ENCODE assay signal across 16 cellular contexts in genomic region chr9:109297899-109298298, GRCh38. TPM values are rescaled to one million over a fixed set of nuclear protein-coding genes. Genes with fewer than 3 reads are reported as not detected.
A peak's percentile ranks its signal among the peaks of the same experiment; 100 is the strongest.
DNase-seq lines count a peak whose midpoint lies in the region; ATAC-seq and TF ChIP-seq lines count a peak whose summit lies in the region.
"Had no signal": no experiment of that assay in that cellular context is flagged by ENCODE, and none has a peak within 500 bp of the region (broad histone marks: within the 10 kb centered on the region; RNA-seq: fewer than 3 reads in every experiment).

No MANE protein-coding gene starts in this region.

- H3K9me3 Mint-ChIP-seq in activated CD4-positive, alpha-beta T cell treated with anti-CD3 and anti-CD28 coated beads for 36 hours (ENCODE audit: low read depth) = no peaks in the 10 kb centered on the region
- H3K9me3 Mint-ChIP-seq in activated CD4-positive, alpha-beta T cell treated with anti-CD3 and anti-CD28 coated beads, Interleukin-2, amount 10 ng/mL, durations not matched to agents 7 days and 5 days = no peaks in the 10 kb centered on the region
- no peaks in the 10 kb centered on the region for H3K9me3 Mint-ChIP-seq in Calu3 (ENCODE audit: low read depth, unreplicated experiment)
- H3K9me3 Mint-ChIP-seq: activated T-helper 1 cell treated with anti-CD3 and anti-CD28 coated beads, Interleukin-12 subunit alpha, Interleukin-12 subunit beta, Interleukin-2, Interleukin-4 antibody, amounts not matched to agents 30 ng/mL and 10 ng/mL and 1 ng/mL, durations not matched to agents 14 hours and 24 hours and 36 hours had no signal

- H3K9me2 ChIP-seq in PC-9 (ENCODE audit: insufficient read depth) = no peaks in the 10 kb centered on the region

- BruUV-seq in PC-9 (replicated peaks; lab: Mats Ljungman, UMichigan) (no TSS peak), Calu3 (replicated peaks; lab: Mats Ljungman, UMichigan) (no TSS peak)

- H3K27me3 ChIP-seq in PC-9 (ENCODE audit: insufficient read depth, low read depth) = no peaks in the 10 kb centered on the region
- H3K27me3 ChIP-seq: ovary had no signal

- peaks cover 7% of the 10 kb centered on the region for H4K20me1 ChIP-seq in PC-9 (ENCODE audit: insufficient read depth)

- TF ChIP-seq CTCF in PC-9 (conservative IDR thresholded peaks at IDR 0.05) = no peak
- no peak for TF ChIP-seq CTCF in Calu3 (IDR thresholded peaks at IDR 0.05; ENCODE audit: unreplicated experiment)

- H3K4me3 Mint-ChIP-seq in activated CD4-positive, alpha-beta T cell treated with anti-CD3 and anti-CD28 coated beads for 36 hours = no peak overlapping the region
- H3K4me3 Mint-ChIP-seq in activated CD4-positive, alpha-beta T cell treated with anti-CD3 and anti-CD28 coated beads, Interleukin-2, amount 10 ng/mL, durations not matched to agents 7 days and 5 days = no peak overlapping the region
- H3K4me3 Mint-ChIP-seq in Calu3 (ENCODE audit: low read depth, unreplicated experiment) = no peak overlapping the region
- H3K4me3 Mint-ChIP-seq: activated T-helper 1 cell treated with anti-CD3 and anti-CD28 coated beads, Interleukin-12 subunit alpha, Interleukin-12 subunit beta, Interleukin-2, Interleukin-4 antibody, amounts not matched to agents 30 ng/mL and 10 ng/mL and 1 ng/mL, durations not matched to agents 14 hours and 24 hours and 36 hours had no signal

- intact Hi-C loops in activated CD4-positive, alpha-beta T cell treated with anti-CD3 and anti-CD28 coated beads for 36 hours (cut with DNase I, micrococcal nuclease) = no loop called here
- intact Hi-C loops in PC-9 (cut with micrococcal nuclease; ENCODE audit: unreplicated experiment) = no loop called here
- intact Hi-C loops in Calu3 (cut with micrococcal nuclease; ENCODE audit: unreplicated experiment) = no loop called here

- DNase-seq in activated CD4-positive, alpha-beta T cell treated with anti-CD3 and anti-CD28 coated beads for 36 hours = no peak
- DNase-seq in activated CD4-positive, alpha-beta T cell treated with anti-CD3 and anti-CD28 coated beads, Interleukin-2, amount 10 ng/mL, durations not matched to agents 7 days and 5 days = no peak
- DNase-seq in PC-9 = peak; percentile 41 to 98
- no peak for DNase-seq in stimulated activated naive CD8-positive, alpha-beta T cell treated with anti-CD3 and anti-CD28 coated beads, Interleukin-15, Interleukin-2, amounts not matched to agents 100 U/mL and 50 U/mL, for 24 hours
- no peak for DNase-seq in NCI-H2107 treated with DMSO at 0.1 percent for 48 hours (lab: John Stamatoyannopoulos, UW; ENCODE audit: unreplicated experiment)
- no peak for DNase-seq in medulla oblongata (ENCODE audit: extremely low spot score)
- DNase-seq in Calu3 = no peak
- DNase-seq: 8988T; activated CD4-positive, alpha-beta T cell treated with anti-CD3 and anti-CD28 coated beads for 4 hours; Caco-2; Karpas-422; midbrain; ovary; tibial artery had no signal

- ATAC-seq in activated CD4-positive, alpha-beta T cell treated with anti-CD3 and anti-CD28 coated beads for 36 hours = peak; percentile 19
- peak; percentile 92 for ATAC-seq in esophagus mucosa
- peak; percentile 28 for ATAC-seq in stimulated activated naive CD8-positive, alpha-beta T cell treated with anti-CD3 and anti-CD28 coated beads, Interleukin-15, Interleukin-2, amounts not matched to agents 100 U/mL and 50 U/mL, for 24 hours

- no peaks in the 10 kb centered on the region for H3K9me3 ChIP-seq in PC-9 (ENCODE audit: insufficient read depth, low read depth)
- H3K9me3 ChIP-seq: Caco-2, ovary, tibial artery had no signal

- H3K4me1 ChIP-seq in PC-9 (replicated peaks; ENCODE audit: insufficient read depth) = peaks cover 14% of the 10 kb centered on the region
- H3K4me1 ChIP-seq: Caco-2 had no signal

- peak overlapping the region; percentile 63 for H3K27ac ChIP-seq in PC-9
- H3K27ac ChIP-seq: ovary, tibial artery had no signal

- no peaks in the 10 kb centered on the region for H3K36me3 ChIP-seq in PC-9 (ENCODE audit: low read depth)
- H3K36me3 ChIP-seq: ovary, tibial artery had no signal

- peaks cover 30% of the 10 kb centered on the region; the same call in 1 of the 2 replicates for H3K79me2 ChIP-seq in PC-9 (ENCODE audit: low read depth)

- peaks cover 20% of the 10 kb centered on the region for H3F3A ChIP-seq in PC-9 (ENCODE audit: insufficient read depth, low read depth)

- H3K4me2 ChIP-seq in PC-9 = peak overlapping the region; percentile 46; the same call in 1 of the 2 replicates

- no peaks in the 10 kb centered on the region for H3K36me3 Mint-ChIP-seq in activated CD4-positive, alpha-beta T cell treated with anti-CD3 and anti-CD28 coated beads for 36 hours (ENCODE audit: low read depth)
- H3K36me3 Mint-ChIP-seq in activated CD4-positive, alpha-beta T cell treated with anti-CD3 and anti-CD28 coated beads, Interleukin-2, amount 10 ng/mL, durations not matched to agents 7 days and 5 days (ENCODE audit: low read depth) = no peaks in the 10 kb centered on the region
- no peaks in the 10 kb centered on the region for H3K36me3 Mint-ChIP-seq in Calu3 (ENCODE audit: insufficient read depth, unreplicated experiment)

- no peak overlapping the region for H3K27ac Mint-ChIP-seq in activated CD4-positive, alpha-beta T cell treated with anti-CD3 and anti-CD28 coated beads for 36 hours
- H3K27ac Mint-ChIP-seq in activated CD4-positive, alpha-beta T cell treated with anti-CD3 and anti-CD28 coated beads, Interleukin-2, amount 10 ng/mL, durations not matched to agents 7 days and 5 days = no peak overlapping the region
- H3K27ac Mint-ChIP-seq in Calu3 (ENCODE audit: unreplicated experiment) = no peak overlapping the region
- H3K27ac Mint-ChIP-seq: activated T-helper 1 cell treated with anti-CD3 and anti-CD28 coated beads, Interleukin-12 subunit alpha, Interleukin-12 subunit beta, Interleukin-2, Interleukin-4 antibody, amounts not matched to agents 30 ng/mL and 10 ng/mL and 1 ng/mL, durations not matched to agents 14 hours and 24 hours and 36 hours had no signal

- H3K4me3 ChIP-seq in PC-9 = no peak overlapping the region
- H3K4me3 ChIP-seq: ovary, tibial artery had no signal

- POLR2A ChIA-PET in activated CD4-positive, alpha-beta T cell treated with anti-CD3 and anti-CD28 coated beads for 36 hours (lab: Charles Lee) = no interaction called here
- POLR2A ChIA-PET in activated CD4-positive, alpha-beta T cell treated with anti-CD3 and anti-CD28 coated beads, Interleukin-2, amount 10 ng/mL, durations not matched to agents 7 days and 5 days (lab: Charles Lee) = no interaction called here
- POLR2A ChIA-PET in PC-9 (lab: Charles Lee; ENCODE audit: unreplicated experiment) = interaction anchor here (0.6 to 0.8 kb wide), 4 partner anchors 48 to 946 kb away, joined by 4 to 8 read pairs (median 4); no protein-coding TSS in a partner anchor

- CTCF ChIA-PET in activated CD4-positive, alpha-beta T cell treated with anti-CD3 and anti-CD28 coated beads for 36 hours (lab: Charles Lee) = interaction anchor here (0.6 kb wide), 1 partner anchor 33 kb away, joined by 5 read pairs; no protein-coding TSS in a partner anchor
- CTCF ChIA-PET in activated CD4-positive, alpha-beta T cell treated with anti-CD3 and anti-CD28 coated beads, Interleukin-2, amount 10 ng/mL, durations not matched to agents 7 days and 5 days (lab: Charles Lee) = interaction anchor here (0.9 to 1.1 kb wide), 2 partner anchors 13 to 53 kb away, joined by 5 to 8 read pairs; no protein-coding TSS in a partner anchor
- CTCF ChIA-PET in PC-9 (lab: Charles Lee) = interaction anchor here (0.6 to 0.7 kb wide), 3 partner anchors 246 to 451 kb away, joined by 3 to 6 read pairs (median 4); no protein-coding TSS in a partner anchor
- CTCF ChIA-PET in Calu3 (lab: Charles Lee) = interaction anchor here (0.7 to 0.8 kb wide), 2 partner anchors 48 to 180 kb away, joined by 3 to 6 read pairs; no protein-coding TSS in a partner anchor

- H3K27me3 Mint-ChIP-seq in activated CD4-positive, alpha-beta T cell treated with anti-CD3 and anti-CD28 coated beads for 36 hours = peaks cover 17% of the 10 kb centered on the region
- peaks cover 21% of the 10 kb centered on the region for H3K27me3 Mint-ChIP-seq in activated CD4-positive, alpha-beta T cell treated with anti-CD3 and anti-CD28 coated beads, Interleukin-2, amount 10 ng/mL, durations not matched to agents 7 days and 5 days
- H3K27me3 Mint-ChIP-seq in Calu3 (ENCODE audit: unreplicated experiment) = no peaks in the 10 kb centered on the region

- H3K4me1 Mint-ChIP-seq in activated CD4-positive, alpha-beta T cell treated with anti-CD3 and anti-CD28 coated beads for 36 hours = peaks cover 1% of the 10 kb centered on the region
- H3K4me1 Mint-ChIP-seq in activated CD4-positive, alpha-beta T cell treated with anti-CD3 and anti-CD28 coated beads, Interleukin-2, amount 10 ng/mL, durations not matched to agents 7 days and 5 days = peaks cover 28% of the 10 kb centered on the region
- H3K4me1 Mint-ChIP-seq in Calu3 (ENCODE audit: low read depth, unreplicated experiment) = no peaks in the 10 kb centered on the region

- no peak overlapping the region for H2AFZ ChIP-seq in PC-9

RNA-seq across cellular contexts. Expression of gene EPB41L4B, which starts 23.0 kb away (rescaled TPM):
- under 1 TPM; 0.23 to 0.33 TPM for total RNA-seq in activated CD4-positive, alpha-beta T cell treated with anti-CD3 and anti-CD28 coated beads for 36 hours
- total RNA-seq in activated CD4-positive, alpha-beta T cell treated with anti-CD3 and anti-CD28 coated beads, Interleukin-2, amount 10 ng/mL, durations not matched to agents 7 days and 5 days = not detected
- total RNA-seq in PC-9 (2021) = 4.2 and 5.0 TPM in 2 replicates
- total RNA-seq in esophagus mucosa = 1.1 TPM
- total RNA-seq in Calu3 (2022) = 4.6 and 5.8 TPM in 2 replicates

Comparison
In these comparisons a context has a peak if more than half of its experiments do, and no peak if none do; other contexts are left out.
1. ATAC-seq: peak in every context shown above with its lines; median percentile 92 in esophagus mucosa; 28 in stimulated activated naive CD8-positive, alpha-beta T cell treated with anti-CD3 and anti-CD28 coated beads, Interleukin-15, Interleukin-2, amounts not matched to agents 100 U/mL and 50 U/mL, for 24 hours; 19 in activated CD4-positive, alpha-beta T cell treated with anti-CD3 and anti-CD28 coated beads for 36 hours.
2. DNase-seq: peak in PC-9 (2 of 2); none in activated CD4-positive, alpha-beta T cell treated with anti-CD3 and anti-CD28 coated beads for 36 hours (single experiment), activated CD4-positive, alpha-beta T cell treated with anti-CD3 and anti-CD28 coated beads, Interleukin-2, amount 10 ng/mL, durations not matched to agents 7 days and 5 days (single experiment), stimulated activated naive CD8-positive, alpha-beta T cell treated with anti-CD3 and anti-CD28 coated beads, Interleukin-15, Interleukin-2, amounts not matched to agents 100 U/mL and 50 U/mL, for 24 hours (single experiment), NCI-H2107 treated with DMSO at 0.1 percent for 48 hours (single experiment), medulla oblongata (single experiment) and Calu3 (single experiment).